In genomic region chr13:43307921-43308433, GRCh38 we compare ENCODE assay signal across 8 cellular contexts.
DNase-seq lines count a peak whose midpoint lies in the region; TF ChIP-seq lines count a peak whose summit lies in the region.

No MANE protein-coding gene starts in this region.

- CTCF ChIA-PET in HEK293 (lab: Yijun Ruan, JAX): interaction anchor here (0.7 kb wide), 1 partner anchor 123 kb away, joined by 5 read pairs; no protein-coding TSS in a partner anchor

- no peak overlapping the region for H3K9ac ChIP-seq in skeletal muscle satellite cell (ENCODE audit: low read depth, low read length)

- no peaks in the 10 kb centered on the region for H3K9me3 ChIP-seq in HEK293 (ENCODE audit: control insufficient read depth, insufficient read depth, low read depth, low read length)
- H3K9me3 ChIP-seq in left ventricle myocardium inferior (replicated peaks): no peaks in the 10 kb centered on the region
- H3K9me3 ChIP-seq in skeletal muscle satellite cell (replicated peaks; ENCODE audit: low read length): no peaks in the 10 kb centered on the region

- no peaks in the 10 kb centered on the region; the same call in 1 of the 2 replicates for H3K4me1 ChIP-seq in HEK293 (ENCODE audit: control insufficient read depth, insufficient read depth, low read length)
- peaks cover 21% of the 10 kb centered on the region for H3K4me1 ChIP-seq in left ventricle myocardium inferior
- peaks cover 20% of the 10 kb centered on the region for H3K4me1 ChIP-seq in skeletal muscle satellite cell (ENCODE audit: control insufficient read depth, insufficient read depth, low read length)

- H3K4me3 ChIP-seq in HEK293 (ENCODE audit: low read depth, low read length) (no peak overlapping the region), left ventricle myocardium inferior (no peak overlapping the region), skeletal muscle satellite cell (ENCODE audit: low read length) (no peak overlapping the region)

- peak; percentile 43 for DNase-seq in GM10266 (ENCODE audit: extremely low spot score)
- peak; percentile 77 for DNase-seq in NCI-H1105 treated with DMSO at 0.1 percent for 48 hours (lab: John Stamatoyannopoulos, UW)
- peak; percentile 60 for DNase-seq in UCSD-AML1 (lab: John Stamatoyannopoulos, UW; ENCODE audit: unreplicated experiment)
- peak; percentile 87 for DNase-seq in left ventricle myocardium inferior
- no peak for DNase-seq in stimulated activated CD4-positive, alpha-beta T cell treated with anti-CD3 and anti-CD28 coated beads, Interleukin-1b, Interleukin-23, amount 100 ng/mL, for 48 hours
- DNase-seq in GOT3 (lab: John Stamatoyannopoulos, UW): no peak

- H3K4me2 ChIP-seq in skeletal muscle satellite cell (ENCODE audit: low read length): peak overlapping the region; percentile 42

- no peak overlapping the region for H3K27ac ChIP-seq in HEK293 (ENCODE audit: extremely low read depth, low read depth, low read length)
- H3K27ac ChIP-seq in left ventricle myocardium inferior (replicated peaks): peak overlapping the region; percentile 61

- POLR2A ChIA-PET in HEK293 (lab: Yijun Ruan, JAX): no interaction called here

- intact Hi-C loops in left ventricle myocardium inferior (cut with micrococcal nuclease): no loop called here

- no peaks in the 10 kb centered on the region for H3K36me3 ChIP-seq in HEK293 (ENCODE audit: control insufficient read depth in 2 of 2, insufficient read depth in 1 of 2, low read length in 2 of 2)
- H3K36me3 ChIP-seq in left ventricle myocardium inferior: no peaks in the 10 kb centered on the region
- no peaks in the 10 kb centered on the region for H3K36me3 ChIP-seq in skeletal muscle satellite cell (ENCODE audit: insufficient read depth, low read length)

- H3K27me3 ChIP-seq in left ventricle myocardium inferior (ENCODE audit: low read depth): no peaks in the 10 kb centered on the region
- H3K27me3 ChIP-seq in skeletal muscle satellite cell (ENCODE audit: control insufficient read depth, insufficient read depth, low read length): no peaks in the 10 kb centered on the region

- TF ChIP-seq CTCF in GM10266 (IDR thresholded peaks at IDR 0.05; ENCODE audit: control insufficient read depth, insufficient read depth, low read depth, missing control alignments) (no peak), HEK293 (tag by site-specific recombination; IDR thresholded peaks at IDR 0.05) (no peak), left ventricle myocardium inferior (IDR thresholded peaks at IDR 0.05; ENCODE audit: borderline replicate concordance) (no peak)

TF ChIP-seq in HEK293, 187 proteins besides CTCF, POLR2A, EP300 and RAD21 (continues in another document):
- TF ChIP-seq OSR2 (tag by site-specific recombination; IDR thresholded peaks at IDR 0.05) (no peak), ZBTB44 (tag by site-specific recombination; IDR thresholded peaks at IDR 0.05) (no peak), PBX3 (CRISPR knock-in tag; IDR thresholded peaks at IDR 0.05) (no peak), ZFHX2 (tag by site-specific recombination; conservative IDR thresholded peaks at IDR 0.05) (peak; percentile 73), GLI2 (tag by site-specific recombination; IDR thresholded peaks at IDR 0.05; ENCODE audit: borderline replicate concordance, low read depth) (no peak), ZNF266 (tag by site-specific recombination; IDR thresholded peaks at IDR 0.05; ENCODE audit: low read depth) (no peak), IKZF3 (tag by site-specific recombination; IDR thresholded peaks at IDR 0.05) (no peak), ZNF112 (tag by site-specific recombination; IDR thresholded peaks at IDR 0.05) (no peak), ZNF488 (tag by site-specific recombination; IDR thresholded peaks at IDR 0.05) (no peak), GLIS1 (tag by site-specific recombination; IDR thresholded peaks at IDR 0.05) (peak; percentile 78), ZNF639 (tag by site-specific recombination; IDR thresholded peaks at IDR 0.05) (no peak), ZSCAN23 (tag by site-specific recombination; IDR thresholded peaks at IDR 0.05) (no peak), ZNF248 (tag by site-specific recombination; IDR thresholded peaks at IDR 0.05) (no peak), FEZF1 (tag by site-specific recombination; IDR thresholded peaks at IDR 0.05) (peak; percentile 66), ZNF433 (tag by site-specific recombination; IDR thresholded peaks at IDR 0.05; ENCODE audit: low read depth) (no peak), ZNF621 (tag by site-specific recombination; IDR thresholded peaks at IDR 0.05) (no peak), ZNF2 (tag by site-specific recombination; IDR thresholded peaks at IDR 0.05) (no peak), ZNF580 (tag by site-specific recombination; IDR thresholded peaks at IDR 0.05) (no peak), ZFP3 (tag by site-specific recombination; IDR thresholded peaks at IDR 0.05; ENCODE audit: low read depth) (no peak), ZNF335 (tag by site-specific recombination; conservative IDR thresholded peaks at IDR 0.05) (no peak), ZFP69B (tag by site-specific recombination; IDR thresholded peaks at IDR 0.05) (peak; percentile 27; the same call in 1 of the 2 replicates), ZNF544 (tag by site-specific recombination; IDR thresholded peaks at IDR 0.05) (no peak), ZNF16 (tag by site-specific recombination; IDR thresholded peaks at IDR 0.05; ENCODE audit: low read depth) (no peak), KLF17 (tag by site-specific recombination; IDR thresholded peaks at IDR 0.05) (peak; percentile 92), ZNF843 (tag by site-specific recombination; IDR thresholded peaks at IDR 0.05) (no peak), ZNF132 (tag by site-specific recombination; IDR thresholded peaks at IDR 0.05; ENCODE audit: borderline replicate concordance) (no peak)

Comparison
In these comparisons a context has a peak if more than half of its experiments do, and no peak if none do; other contexts are left out.
1. DNase-seq: peak in GM10266 (single experiment), NCI-H1105 treated with DMSO at 0.1 percent for 48 hours (single experiment), UCSD-AML1 (single experiment) and left ventricle myocardium inferior (single experiment); none in stimulated activated CD4-positive, alpha-beta T cell treated with anti-CD3 and anti-CD28 coated beads, Interleukin-1b, Interleukin-23, amount 100 ng/mL, for 48 hours (single experiment) and GOT3 (single experiment).